8 cellular contexts compared by ENCODE assay signal in genomic region chr3:117526485-117527079, GRCh38.
DNase-seq lines count a peak whose midpoint lies in the region; ATAC-seq and TF ChIP-seq lines count a peak whose summit lies in the region.

No MANE protein-coding gene starts in this region.

- no peaks in the 10 kb centered on the region; the same call in 1 of the 2 replicates for H3K36me3 ChIP-seq in BE2C
- H3K36me3 ChIP-seq in osteoblast (ENCODE audit: insufficient read depth, low read length): no peaks in the 10 kb centered on the region
- H3K36me3 ChIP-seq in CD8-positive, alpha-beta T cell (ENCODE audit: insufficient read depth, low read length): no peaks in the 10 kb centered on the region

- no peaks in the 10 kb centered on the region for H3K27me3 ChIP-seq in BE2C
- H3K27me3 ChIP-seq in osteoblast (ENCODE audit: insufficient read depth, low read length): no peaks in the 10 kb centered on the region
- H3K27me3 ChIP-seq in CD8-positive, alpha-beta T cell (ENCODE audit: insufficient read depth, low read length): no peaks in the 10 kb centered on the region

- POLR2A ChIA-PET in CD8-positive, alpha-beta T cell (lab: Charles Lee): no interaction called here

- CTCF ChIA-PET in CD8-positive, alpha-beta T cell (lab: Charles Lee): no interaction called here

- no peaks in the 10 kb centered on the region for H3K9me3 Mint-ChIP-seq in endothelial cell (ENCODE audit: unreplicated experiment)
- peaks cover 9% of the 10 kb centered on the region for H3K9me3 Mint-ChIP-seq in CD8-positive, alpha-beta T cell

- H3K4me2 ChIP-seq in osteoblast (ENCODE audit: insufficient read depth, low read length): no peak overlapping the region

- no peak overlapping the region for H3K4me3 ChIP-seq in BE2C (ENCODE audit: low read depth, low read length)
- no peak overlapping the region for H3K4me3 ChIP-seq in osteoblast (ENCODE audit: insufficient read depth, low read length)
- no peak overlapping the region for H3K4me3 ChIP-seq in CD8-positive, alpha-beta T cell (ENCODE audit: low read depth, low read length)

- H3K4me1 ChIP-seq in BE2C: peaks cover 13% of the 10 kb centered on the region
- H3K4me1 ChIP-seq in osteoblast (ENCODE audit: insufficient read depth, low read length): peaks cover 5% of the 10 kb centered on the region
- H3K4me1 ChIP-seq in CD8-positive, alpha-beta T cell (ENCODE audit: insufficient read depth, low read length): no peaks in the 10 kb centered on the region

- DNase-seq in BE2C: peak; percentile 33
- peak; percentile 1 for DNase-seq in NCI-H748 treated with DMSO at 0.1 percent for 48 hours (lab: John Stamatoyannopoulos, UW)
- DNase-seq in endothelial cell (ENCODE audit: low spot score): peak; percentile 49
- peak; percentile 52 for DNase-seq in osteoblast (ENCODE audit: insufficient read length, low spot score, missing footprints)
- no peak for DNase-seq in CD8-positive, alpha-beta T cell
- no peak for DNase-seq in GF-D8 (lab: John Stamatoyannopoulos, UW)

- no peaks in the 10 kb centered on the region for H3K27me3 Mint-ChIP-seq in endothelial cell (ENCODE audit: unreplicated experiment)
- no peaks in the 10 kb centered on the region for H3K27me3 Mint-ChIP-seq in CD8-positive, alpha-beta T cell (ENCODE audit: low read depth)

- H4K20me1 ChIP-seq in osteoblast (ENCODE audit: insufficient read depth, low read length): no peaks in the 10 kb centered on the region

- no peak overlapping the region for H3K27ac ChIP-seq in osteoblast (ENCODE audit: low read depth, low read length)
- no peak overlapping the region for H3K27ac ChIP-seq in CD8-positive, alpha-beta T cell (ENCODE audit: low read depth, low read length)

- H3K9me3 ChIP-seq in BE2C (no peaks in the 10 kb centered on the region), osteoblast (ENCODE audit: low read depth, low read length) (no peaks in the 10 kb centered on the region)
- H3K9me3 ChIP-seq in CD8-positive, alpha-beta T cell (ENCODE audit: low read length): no peaks in the 10 kb centered on the region

- no peaks in the 10 kb centered on the region for H3K79me2 ChIP-seq in osteoblast (ENCODE audit: insufficient read depth, low read length)

- H2AFZ ChIP-seq in osteoblast (ENCODE audit: low read length): peak overlapping the region; percentile 11

- TF ChIP-seq CTCF in BE2C (IDR thresholded peaks at IDR 0.05; ENCODE audit: low read depth, low read length) (peak; percentile 73), endothelial cell (IDR thresholded peaks at IDR 0.05; ENCODE audit: unreplicated experiment) (peak; percentile 87), osteoblast (IDR thresholded peaks at IDR 0.05; ENCODE audit: extremely low read depth, low read depth, low read length) (peak; percentile 74)
- no peak for TF ChIP-seq CTCF in CD8-positive, alpha-beta T cell (IDR thresholded peaks at IDR 0.05)

- no peak overlapping the region for H3K4me3 Mint-ChIP-seq in endothelial cell (ENCODE audit: unreplicated experiment)
- no peak overlapping the region for H3K4me3 Mint-ChIP-seq in CD8-positive, alpha-beta T cell

- intact Hi-C loops in CD8-positive, alpha-beta T cell (cut with DNase I, micrococcal nuclease): no loop called here

- H3K4me1 Mint-ChIP-seq in endothelial cell (ENCODE audit: unreplicated experiment): peaks cover 24% of the 10 kb centered on the region
- no peaks in the 10 kb centered on the region for H3K4me1 Mint-ChIP-seq in CD8-positive, alpha-beta T cell (ENCODE audit: low read depth)

- ATAC-seq in GM19043 (IDR thresholded peaks at IDR 0.05; ENCODE audit: low read depth, unreplicated experiment) (peak; percentile 48), GM21528 (IDR thresholded peaks at IDR 0.05; ENCODE audit: low FRiP score, unreplicated experiment) (no peak)
- ATAC-seq in CD8-positive, alpha-beta T cell: no peak

- H3K27ac Mint-ChIP-seq in endothelial cell (ENCODE audit: unreplicated experiment): peak overlapping the region; percentile 82
- no peak overlapping the region for H3K27ac Mint-ChIP-seq in CD8-positive, alpha-beta T cell

- H3K36me3 Mint-ChIP-seq in endothelial cell (ENCODE audit: low read depth, unreplicated experiment): no peaks in the 10 kb centered on the region
- H3K36me3 Mint-ChIP-seq in CD8-positive, alpha-beta T cell: no peaks in the 10 kb centered on the region

Comparison
In these comparisons a context has a peak if more than half of its experiments do, and no peak if none do; other contexts are left out.
1. DNase-seq: peak in BE2C (single experiment), NCI-H748 treated with DMSO at 0.1 percent for 48 hours (single experiment), endothelial cell (single experiment) and osteoblast (single experiment); none in CD8-positive, alpha-beta T cell (0 of 7) and GF-D8 (single experiment).